8 cellular contexts compared by ENCODE assay signal in genomic region chr19:57280913-57281425, GRCh38. TPM values are rescaled to one million over a fixed set of nuclear protein-coding genes. Genes with fewer than 3 reads are reported as not detected.
DNase-seq lines count a peak whose midpoint lies in the region; ATAC-seq and TF ChIP-seq lines count a peak whose summit lies in the region.

No MANE protein-coding gene starts in this region.

- 18 to 21% methylated on average over 5 of the region's 9 CpGs for WGBS in mesodermal cell (ENCODE audit: insufficient coverage in 2 of 2), 2 experiments

- H3K27me3 ChIP-seq in right atrium auricular region: no peaks in the 10 kb centered on the region

- no peak overlapping the region for H3K4me3 Mint-ChIP-seq in type B pancreatic cell

- peaks cover 21% of the 10 kb centered on the region for H3K4me1 Mint-ChIP-seq in type B pancreatic cell (ENCODE audit: unreplicated experiment)

- peaks cover 22% of the 10 kb centered on the region for H3K36me3 Mint-ChIP-seq in type B pancreatic cell

- no peaks in the 10 kb centered on the region for H3K9me3 Mint-ChIP-seq in type B pancreatic cell

- H3K9me3 ChIP-seq in right atrium auricular region: no peaks in the 10 kb centered on the region
- H3K9me3 ChIP-seq in mesodermal cell (ENCODE audit: control insufficient read depth, low read length): no peaks in the 10 kb centered on the region

- no peak overlapping the region for H3K27ac Mint-ChIP-seq in type B pancreatic cell

- H3K27me3 Mint-ChIP-seq in type B pancreatic cell: no peaks in the 10 kb centered on the region

- intact Hi-C loops in cardiac septum (cut with DNase I): loop anchor here (1.0 to 2.0 kb wide), 4 partner anchors 40 to 90 kb away; partner anchors contain the start of genes TRAPPC2B, ZNF264, ZNF304 and ZNF547

- ATAC-seq in HG02759 (IDR thresholded peaks at IDR 0.05; ENCODE audit: unreplicated experiment): no peak

- H3K4me1 ChIP-seq in right atrium auricular region (peaks cover 0 to 49% of the 10 kb centered on the region in 2 donors), mesodermal cell (ENCODE audit: control insufficient read depth, insufficient read depth, low read length, poor library complexity, severe bottlenecking) (peaks cover 23% of the 10 kb centered on the region)

- H3K4me3 ChIP-seq in right atrium auricular region: peak overlapping the region; percentile 96 to 99
- peak overlapping the region; percentile 89 to 97 for H3K4me3 ChIP-seq in cardiac fibroblast (replicated peaks in 1 of 2; ENCODE audit: low read depth in 2 of 2, low read length in 2 of 2)
- peak overlapping the region; percentile 91 for H3K4me3 ChIP-seq in mesodermal cell (ENCODE audit: extremely low read depth, insufficient read depth, low read length, poor library complexity, severe bottlenecking)

- no peak for TF ChIP-seq CTCF in right atrium auricular region (IDR thresholded peaks at IDR 0.05)
- no peak for TF ChIP-seq CTCF in cardiac fibroblast (IDR thresholded peaks at IDR 0.05; ENCODE audit: low read depth, low read length)
- TF ChIP-seq CTCF in type B pancreatic cell (conservative IDR thresholded peaks at IDR 0.05): no peak

- H3K36me3 ChIP-seq in right atrium auricular region: peaks cover 21% of the 10 kb centered on the region
- peaks cover 39% of the 10 kb centered on the region for H3K36me3 ChIP-seq in mesodermal cell (ENCODE audit: control insufficient read depth, insufficient read depth, low read length)

- H3K27ac ChIP-seq in right atrium auricular region (peak overlapping the region; percentile 99 to 100), mesodermal cell (ENCODE audit: low read depth, low read length, severe bottlenecking) (peak overlapping the region; percentile 100)

- no peak for DNase-seq in right atrium auricular region (ENCODE audit: low spot score)
- DNase-seq in cardiac septum (ENCODE audit: low spot score): no peak
- peak; percentile 29 for DNase-seq in NCI-H2227 treated with DMSO at 0.1 percent for 48 hours (lab: John Stamatoyannopoulos, UW)
- DNase-seq in cardiac fibroblast (ENCODE audit: low read depth in 2 of 2): peak; percentile 22 to 27
- no peak for DNase-seq in type B pancreatic cell (ENCODE audit: extremely low spot score, unreplicated experiment)
- no peak for DNase-seq in DMS153 treated with DMSO at 0.1 percent for 48 hours (lab: John Stamatoyannopoulos, UW; ENCODE audit: unreplicated experiment)

RNA-seq across cellular contexts. Expression of gene ZNF460, which starts 0.7 kb away (rescaled TPM):
- total RNA-seq in right atrium auricular region (10 to 100 TPM; 34.7 to 38.3 TPM), cardiac septum (45.3 TPM), type B pancreatic cell (ENCODE audit: low replicate concordance) (58.4 and 66.1 TPM in 2 replicates)
- 7.4 TPM for polyA plus RNA-seq in mesodermal cell (2013, experiment 1 of 2)
- polyA plus RNA-seq in mesodermal cell (2013, experiment 2 of 2): 4.7 TPM

RNA-seq across cellular contexts. Expression of gene ZNF543, which starts 39.3 kb away (rescaled TPM):
- total RNA-seq in right atrium auricular region (1 to 10 TPM; 6.0 to 7.8 TPM), cardiac septum (6.1 TPM), type B pancreatic cell (ENCODE audit: low replicate concordance) (8.3 and 9.8 TPM in 2 replicates)
- polyA plus RNA-seq in mesodermal cell (2013, experiment 1 of 2): 4.1 TPM
- polyA plus RNA-seq in mesodermal cell (2013, experiment 2 of 2): 3.4 TPM

RNA-seq across cellular contexts. Expression of gene ZNF805, which starts 40.5 kb away (rescaled TPM):
- total RNA-seq in right atrium auricular region (10 to 100 TPM; 11.6 to 12.2 TPM), cardiac septum (12.8 TPM), type B pancreatic cell (ENCODE audit: low replicate concordance) (16.8 and 16.9 TPM in 2 replicates)
- 6.6 TPM for polyA plus RNA-seq in mesodermal cell (2013, experiment 1 of 2)
- 7.1 TPM for polyA plus RNA-seq in mesodermal cell (2013, experiment 2 of 2)

RNA-seq across cellular contexts. Expression of gene AURKC, which starts 50.1 kb away (rescaled TPM):
- total RNA-seq in right atrium auricular region (under 1 TPM; 0.41 to 0.71 TPM), cardiac septum (2.2 TPM), type B pancreatic cell (ENCODE audit: low replicate concordance) (0.34 and 0.55 TPM in 2 replicates)
- 1.0 TPM for polyA plus RNA-seq in mesodermal cell (2013, experiment 1 of 2)
- 0.40 TPM for polyA plus RNA-seq in mesodermal cell (2013, experiment 2 of 2)

Comparison
In these comparisons a context has a peak if more than half of its experiments do, and no peak if none do; other contexts are left out.
1. DNase-seq: peak in NCI-H2227 treated with DMSO at 0.1 percent for 48 hours (single experiment) and cardiac fibroblast (2 of 2); none in right atrium auricular region (single experiment), cardiac septum (single experiment), type B pancreatic cell (single experiment) and DMS153 treated with DMSO at 0.1 percent for 48 hours (single experiment).
2. Peak in every context shown above with its lines, with median percentiles within 50 percentile points of each other: H3K4me3 ChIP-seq.